ENCODE assay signal across 8 cellular contexts in the genomic region with DNA sequence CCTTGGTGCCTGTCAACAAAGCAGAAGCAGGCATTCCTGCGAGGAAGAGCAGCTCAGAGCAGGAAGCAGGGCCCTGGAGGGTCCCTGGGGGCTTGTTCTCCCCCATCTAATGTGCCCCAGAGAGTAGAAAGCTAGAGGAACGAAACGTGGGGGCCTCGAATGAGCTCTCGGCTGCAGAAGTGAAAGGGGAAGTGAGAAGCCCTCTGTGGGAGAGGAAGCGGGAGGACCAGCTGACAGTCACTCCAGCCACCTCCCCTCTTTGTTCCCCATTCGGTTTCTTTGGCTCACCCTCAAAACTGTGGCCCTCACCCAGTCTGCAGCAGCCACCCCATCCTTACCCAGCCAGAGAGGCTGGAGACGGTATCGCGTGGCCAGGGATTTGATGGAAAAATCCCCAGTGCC. TPM values are rescaled to one million over a fixed set of nuclear protein-coding genes. Genes with fewer than 3 reads are reported as not detected.
DNase-seq lines count a peak whose midpoint lies in the region; ATAC-seq, FAIRE-seq and TF ChIP-seq lines count a peak whose summit lies in the region.

No MANE protein-coding gene starts in this region.

- peaks cover 2% of the 10 kb centered on the region for H3K27me3 Mint-ChIP-seq in IgD-negative memory B cell
- peaks cover 2% of the 10 kb centered on the region for H3K27me3 Mint-ChIP-seq in activated T-helper 2 cell treated with anti-CD3 and anti-CD28 coated beads, Interferon-gamma antibody, Interleukin-2, Interleukin-4, amounts not matched to agents 10 μg/mL and 5 μg/mL and 100 μg/mL, durations not matched to agents 14 hours and 24 hours and 36 hours (ENCODE audit: low read depth)
- H3K27me3 Mint-ChIP-seq in naive thymus-derived CD8-positive, alpha-beta T cell, result no peaks in the 10 kb centered on the region
- H3K27me3 Mint-ChIP-seq in Caco-2 (ENCODE audit: insufficient read depth, unreplicated experiment), result peaks cover 4% of the 10 kb centered on the region

- TF ChIP-seq CTCF in Caco-2 (IDR thresholded peaks at IDR 0.05; ENCODE audit: insufficient read depth in 1 of 2, low read depth in 1 of 2, low read length in 1 of 2, severe bottlenecking in 1 of 2, unreplicated experiment in 1 of 2), result no peak

- H3K4me3 Mint-ChIP-seq in IgD-negative memory B cell, result peak overlapping the region; percentile 21 to 83 (median 56)
- H3K4me3 Mint-ChIP-seq in activated T-helper 2 cell treated with anti-CD3 and anti-CD28 coated beads, Interferon-gamma antibody, Interleukin-2, Interleukin-4, amounts not matched to agents 10 μg/mL and 5 μg/mL and 100 μg/mL, durations not matched to agents 14 hours and 24 hours and 36 hours (ENCODE audit: low read depth), result no peak overlapping the region
- peak overlapping the region; percentile 53 to 82 (median 76) for H3K4me3 Mint-ChIP-seq in naive thymus-derived CD8-positive, alpha-beta T cell
- H3K4me3 Mint-ChIP-seq in Caco-2 (ENCODE audit: unreplicated experiment), result no peak overlapping the region

- H3K27ac Mint-ChIP-seq in IgD-negative memory B cell (peak overlapping the region; percentile 51 to 67 (median 55)), Caco-2 (ENCODE audit: unreplicated experiment) (no peak overlapping the region)
- H3K27ac Mint-ChIP-seq in activated T-helper 2 cell treated with anti-CD3 and anti-CD28 coated beads, Interferon-gamma antibody, Interleukin-2, Interleukin-4, amounts not matched to agents 10 μg/mL and 5 μg/mL and 100 μg/mL, durations not matched to agents 14 hours and 24 hours and 36 hours, result no peak overlapping the region
- peak overlapping the region; percentile 70 to 94 (median 87) for H3K27ac Mint-ChIP-seq in naive thymus-derived CD8-positive, alpha-beta T cell

- no peak for TF ChIP-seq POLR2A in GM12892 (IDR thresholded peaks at IDR 0.05; ENCODE audit: low read depth, low read length)

- no peaks in the 10 kb centered on the region for H3K36me3 Mint-ChIP-seq in IgD-negative memory B cell
- H3K36me3 Mint-ChIP-seq in activated T-helper 2 cell treated with anti-CD3 and anti-CD28 coated beads, Interferon-gamma antibody, Interleukin-2, Interleukin-4, amounts not matched to agents 10 μg/mL and 5 μg/mL and 100 μg/mL, durations not matched to agents 14 hours and 24 hours and 36 hours (ENCODE audit: low read depth), result no peaks in the 10 kb centered on the region
- no peaks in the 10 kb centered on the region for H3K36me3 Mint-ChIP-seq in naive thymus-derived CD8-positive, alpha-beta T cell
- H3K36me3 Mint-ChIP-seq in Caco-2 (ENCODE audit: insufficient read depth, unreplicated experiment), result no peaks in the 10 kb centered on the region

- peak; percentile 95 for FAIRE-seq in GM12892 (lab: Jason Lieb, UNC)

- H3K4me1 ChIP-seq in Caco-2, result no peaks in the 10 kb centered on the region

- H3K4me3 ChIP-seq in Caco-2 (ENCODE audit: low read depth, low read length), result no peak overlapping the region
- H3K4me3 ChIP-seq in H7 (ENCODE audit: insufficient read depth, low read depth, low read length), result no peak overlapping the region

- H3K36me3 ChIP-seq in Caco-2 (ENCODE audit: control insufficient read depth, insufficient read depth, low read length) (no peaks in the 10 kb centered on the region), H7 (replicated peaks; ENCODE audit: control insufficient read depth, insufficient read depth, low read length) (no peaks in the 10 kb centered on the region)

- H3K27me3 ChIP-seq in Caco-2 (replicated peaks; ENCODE audit: control insufficient read depth, insufficient read depth, low read length), result no peaks in the 10 kb centered on the region
- H3K27me3 ChIP-seq in H7 (ENCODE audit: control insufficient read depth, insufficient read depth, low read length), result no peaks in the 10 kb centered on the region

- POLR2A ChIA-PET in naive thymus-derived CD8-positive, alpha-beta T cell (lab: Charles Lee), result interaction anchor here (0.7 to 16.7 kb wide), 10 partner anchors 15 to 76 kb away, joined by 3 to 194 read pairs (median 6); a partner anchor contains a TSS
- POLR2A ChIA-PET in Caco-2 (lab: Charles Lee), result no interaction called here

- intact Hi-C loops in activated T-helper 2 cell treated with anti-CD3 and anti-CD28 coated beads, Interferon-gamma antibody, Interleukin-2, Interleukin-4, amounts not matched to agents 10 μg/mL and 5 μg/mL and 100 μg/mL, durations not matched to agents 14 hours and 24 hours and 36 hours (cut with micrococcal nuclease), result loop anchor here (1.0 kb wide), 1 partner anchor 78 kb away; no protein-coding TSS in a partner anchor
- intact Hi-C loops in Caco-2 (cut with micrococcal nuclease; ENCODE audit: unreplicated experiment), result no loop called here

- H3K4me1 Mint-ChIP-seq in IgD-negative memory B cell (peaks cover 28 to 37% (median 31%) of the 10 kb centered on the region in 3 donors), Caco-2 (ENCODE audit: low read depth, unreplicated experiment) (no peaks in the 10 kb centered on the region)
- peaks cover 28% of the 10 kb centered on the region for H3K4me1 Mint-ChIP-seq in activated T-helper 2 cell treated with anti-CD3 and anti-CD28 coated beads, Interferon-gamma antibody, Interleukin-2, Interleukin-4, amounts not matched to agents 10 μg/mL and 5 μg/mL and 100 μg/mL, durations not matched to agents 14 hours and 24 hours and 36 hours (ENCODE audit: low read depth)
- H3K4me1 Mint-ChIP-seq in naive thymus-derived CD8-positive, alpha-beta T cell, result peaks cover 18 to 59% (median 53%) of the 10 kb centered on the region in 4 donors

- peaks cover 0 to 2% (median 0%) of the 10 kb centered on the region in 3 donors for H3K9me3 Mint-ChIP-seq in IgD-negative memory B cell
- H3K9me3 Mint-ChIP-seq in activated T-helper 2 cell treated with anti-CD3 and anti-CD28 coated beads, Interferon-gamma antibody, Interleukin-2, Interleukin-4, amounts not matched to agents 10 μg/mL and 5 μg/mL and 100 μg/mL, durations not matched to agents 14 hours and 24 hours and 36 hours, result peaks cover 3% of the 10 kb centered on the region
- H3K9me3 Mint-ChIP-seq in naive thymus-derived CD8-positive, alpha-beta T cell, result peaks cover 0 to 3% (median 0%) of the 10 kb centered on the region in 9 donors
- H3K9me3 Mint-ChIP-seq in Caco-2 (ENCODE audit: unreplicated experiment), result no peaks in the 10 kb centered on the region

- DNase-seq in GM12892 (ENCODE audit: insufficient read length), result peak; percentile 96
- peak; percentile 23 for DNase-seq in activated T-helper 2 cell treated with anti-CD3 and anti-CD28 coated beads, Interferon-gamma antibody, Interleukin-2, Interleukin-4, amounts not matched to agents 10 μg/mL and 5 μg/mL and 100 μg/mL, durations not matched to agents 14 hours and 24 hours and 36 hours (ENCODE audit: low spot score)
- peak in 5 of 10 donors; percentile 17 to 58 (median 46) for DNase-seq in naive thymus-derived CD8-positive, alpha-beta T cell
- DNase-seq in Caco-2, result no peak
- no peak for DNase-seq in NCI-H2227 treated with DMSO at 0.1 percent for 48 hours (lab: John Stamatoyannopoulos, UW)
- no peak for DNase-seq in H7

- BruUV-seq in Caco-2 (replicated peaks; lab: Mats Ljungman, UMichigan), result no TSS peak

- H3K9me3 ChIP-seq in Caco-2, result no peaks in the 10 kb centered on the region

- peak; percentile 77 for ATAC-seq in GM21528 (IDR thresholded peaks at IDR 0.05; ENCODE audit: low FRiP score, unreplicated experiment)
- peak; percentile 75 to 78 for ATAC-seq in naive thymus-derived CD8-positive, alpha-beta T cell

- CTCF ChIA-PET in Caco-2 (lab: Charles Lee), result interaction anchor here (0.9 to 1.5 kb wide), 2 partner anchors 28 to 376 kb away, joined by 3 to 5 read pairs; a partner anchor contains a TSS

RNA-seq across cellular contexts. Expression of a gene that starts 25.0 kb away (rescaled TPM):
- polyA plus RNA-seq in GM12892 (2012; ENCODE audit: missing spikeins), result 0.11 TPM
- not detected for polyA plus RNA-seq in IgD-negative memory B cell
- 0.11 and 0.18 TPM in 2 replicates for total RNA-seq in activated T-helper 2 cell treated with anti-CD3 and anti-CD28 coated beads, Interferon-gamma antibody, Interleukin-2, Interleukin-4, amounts not matched to agents 10 μg/mL and 5 μg/mL and 100 μg/mL, durations not matched to agents 14 hours and 24 hours and 36 hours
- total RNA-seq in naive thymus-derived CD8-positive, alpha-beta T cell, result under 1 TPM; 0.21 to 0.25 TPM
- under 1 TPM in 1 of 3 donors, not detected in 2; 0.10 TPM for polyA plus RNA-seq in naive thymus-derived CD8-positive, alpha-beta T cell
- total RNA-seq in Caco-2 (2022), result not detected in 2 replicates
- total RNA-seq in H7 (2014; rRNA removed; shearing (Covaris generic)), result 0.17 and 0.18 TPM in 2 replicates

Comparison
In these comparisons a context has a peak if more than half of its experiments do, and no peak if none do; other contexts are left out.
1. DNase-seq: peak in GM12892 (single experiment) and activated T-helper 2 cell treated with anti-CD3 and anti-CD28 coated beads, Interferon-gamma antibody, Interleukin-2, Interleukin-4, amounts not matched to agents 10 μg/mL and 5 μg/mL and 100 μg/mL, durations not matched to agents 14 hours and 24 hours and 36 hours (single experiment); none in Caco-2 (0 of 2), NCI-H2227 treated with DMSO at 0.1 percent for 48 hours (single experiment) and H7 (single experiment).
2. H3K27ac Mint-ChIP-seq: peak in IgD-negative memory B cell (3 of 3) and naive thymus-derived CD8-positive, alpha-beta T cell (10 of 10); none in activated T-helper 2 cell treated with anti-CD3 and anti-CD28 coated beads, Interferon-gamma antibody, Interleukin-2, Interleukin-4, amounts not matched to agents 10 μg/mL and 5 μg/mL and 100 μg/mL, durations not matched to agents 14 hours and 24 hours and 36 hours (single experiment) and Caco-2 (single experiment).
3. H3K4me3 Mint-ChIP-seq: peak in IgD-negative memory B cell (4 of 4) and naive thymus-derived CD8-positive, alpha-beta T cell (10 of 10); none in activated T-helper 2 cell treated with anti-CD3 and anti-CD28 coated beads, Interferon-gamma antibody, Interleukin-2, Interleukin-4, amounts not matched to agents 10 μg/mL and 5 μg/mL and 100 μg/mL, durations not matched to agents 14 hours and 24 hours and 36 hours (single experiment) and Caco-2 (single experiment).